ENCODE assay signal across 9 cellular contexts in the genomic region with DNA sequence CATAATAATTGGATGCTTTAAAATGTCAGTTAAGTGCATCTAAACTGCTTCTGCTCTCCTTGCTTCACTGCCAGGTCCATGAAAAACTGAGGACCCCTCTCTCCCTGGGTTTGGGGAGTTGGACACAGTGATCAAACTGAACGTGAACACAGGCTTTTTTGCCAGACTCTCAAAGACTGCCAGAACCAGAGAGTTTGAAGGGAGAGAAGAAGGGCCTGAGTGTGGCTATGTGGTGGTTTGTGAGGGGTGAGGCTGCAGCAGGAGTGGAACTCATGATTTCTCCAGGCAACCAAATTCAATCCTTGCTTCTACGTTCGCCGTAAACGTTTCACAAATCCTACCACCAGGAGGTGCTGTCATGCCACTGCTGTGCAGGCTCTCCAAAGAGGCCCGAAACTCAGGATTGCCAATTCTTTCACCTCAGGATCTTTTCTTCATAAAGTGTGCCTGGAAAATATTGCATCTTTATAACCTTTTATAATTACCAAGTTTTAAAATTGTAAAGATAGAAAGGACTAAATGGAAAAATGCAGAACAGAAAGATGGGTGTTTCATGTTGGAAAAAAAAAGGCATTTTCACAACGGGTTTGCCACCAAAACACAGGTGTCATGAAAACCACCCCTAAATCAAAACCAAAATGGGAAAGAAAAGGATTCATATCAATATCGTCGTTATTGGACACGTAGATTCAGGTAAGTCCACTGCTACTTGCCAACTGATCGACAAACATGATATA. TPM values are rescaled to one million over a fixed set of nuclear protein-coding genes. Genes with fewer than 3 reads are reported as not detected.
DNase-seq lines count a peak whose midpoint lies in the region; ATAC-seq and TF ChIP-seq lines count a peak whose summit lies in the region.
"Had no signal": no experiment of that assay in that cellular context is flagged by ENCODE, and none has a peak within 500 bp of the region (broad histone marks: within the 10 kb centered on the region; RNA-seq: fewer than 3 reads in every experiment).

No MANE protein-coding gene starts in this region.

- TF ChIP-seq CTCF in GM12864 (IDR thresholded peaks at IDR 0.05; ENCODE audit: low read depth, low read length, missing control alignments), result peak; percentile 89
- TF ChIP-seq CTCF in WERI-Rb-1 (IDR thresholded peaks at IDR 0.05; ENCODE audit: low read depth, low read length), result peak; percentile 86
- peak; percentile 76 for TF ChIP-seq CTCF in foreskin fibroblast (IDR thresholded peaks at IDR 0.05; ENCODE audit: low read depth, low read length)
- TF ChIP-seq CTCF in omental fat pad (IDR thresholded peaks at IDR 0.05), result peak in 1 of 3 donors; percentile 32

- H3K36me3 ChIP-seq in WERI-Rb-1, result no peaks in the 10 kb centered on the region

- no peaks in the 10 kb centered on the region for H3K9me3 ChIP-seq in WERI-Rb-1 (ENCODE audit: severe bottlenecking)

- H3K4me3 ChIP-seq in GM12864 (ENCODE audit: low read depth, low read length), result no peak overlapping the region
- no peak overlapping the region for H3K4me3 ChIP-seq in WERI-Rb-1 (ENCODE audit: low read depth, low read length)
- no peak overlapping the region for H3K4me3 ChIP-seq in foreskin fibroblast (ENCODE audit: low read depth in 1 of 2, low read length in 2 of 2)

- ATAC-seq in omental fat pad (ENCODE audit: low FRiP score) (peak; percentile 55), GM18520 (IDR thresholded peaks at IDR 0.05; ENCODE audit: unreplicated experiment) (no peak)

- in situ Hi-C loops in ACHN (cut with HindIII; ENCODE audit: low pct_ligation_motif_present, low pct_unique_long_range_greater_than_20kb, low sequenced_read_pairs), result no loop called here

- no peaks in the 10 kb centered on the region for H3K27me3 ChIP-seq in WERI-Rb-1 (ENCODE audit: insufficient read depth, low read depth, severe bottlenecking)

- DNase-seq in ACHN, result peak; percentile 35
- no peak for DNase-seq in GM12864 (ENCODE audit: low read depth)
- DNase-seq in NCI-H146 (lab: John Stamatoyannopoulos, UW), result peak; percentile 83
- peak; percentile 72 for DNase-seq in WERI-Rb-1
- DNase-seq in foreskin fibroblast, result peak; percentile 61 to 89
- DNase-seq in omental fat pad (ENCODE audit: low spot score), result no peak
- no peak for DNase-seq in NCI-H128 (lab: John Stamatoyannopoulos, UW; ENCODE audit: unreplicated experiment)

- peak overlapping the region; percentile 34 for H3K27ac ChIP-seq in WERI-Rb-1

RNA-seq across cellular contexts. Expression of a gene that starts 19.7 kb away (rescaled TPM):
- under 1 TPM in 2 of 4 donors, not detected in 2; 0.24 to 0.65 TPM for total RNA-seq in omental fat pad
- total RNA-seq: frontal cortex had no signal

Comparison
In these comparisons a context has a peak if more than half of its experiments do, and no peak if none do; other contexts are left out.
1. DNase-seq: peak in ACHN (single experiment), NCI-H146 (single experiment), WERI-Rb-1 (single experiment) and foreskin fibroblast (2 of 2); none in GM12864 (single experiment), omental fat pad (single experiment) and NCI-H128 (single experiment).